ENCODE assay signal across 8 cellular contexts in genomic region chr2:191166111-191166755, GRCh38. TPM values are rescaled to one million over a fixed set of nuclear protein-coding genes. Genes with fewer than 3 reads are reported as not detected.
DNase-seq lines count a peak whose midpoint lies in the region; ATAC-seq, FAIRE-seq and TF ChIP-seq lines count a peak whose summit lies in the region.

No MANE protein-coding gene starts in this region.

- no peak overlapping the region for H3K4me3 Mint-ChIP-seq in activated naive CD4-positive, alpha-beta T cell treated with anti-CD3 and anti-CD28 coated beads, Interleukin-2, amount 10 ng/mL, durations not matched to agents 7 days and 5 days

- no peaks in the 10 kb centered on the region for H3K36me3 Mint-ChIP-seq in activated naive CD4-positive, alpha-beta T cell treated with anti-CD3 and anti-CD28 coated beads, Interleukin-2, amount 10 ng/mL, durations not matched to agents 7 days and 5 days

- peaks cover 14% of the 10 kb centered on the region for H3K4me1 Mint-ChIP-seq in activated naive CD4-positive, alpha-beta T cell treated with anti-CD3 and anti-CD28 coated beads, Interleukin-2, amount 10 ng/mL, durations not matched to agents 7 days and 5 days

- intact Hi-C loops in Right ventricle myocardium inferior (cut with DNase I) (loop anchor here (5.0 to 10.0 kb wide), 3 partner anchors 49 to 336 kb away; no protein-coding TSS in a partner anchor), cardiac septum (cut with DNase I) (loop anchor here (5.0 to 10.0 kb wide), 4 partner anchors 61 to 509 kb away; partner anchors contain the start of gene NABP1), HepG2 (cut with micrococcal nuclease; ENCODE audit: unreplicated experiment) (loop anchor here (5.0 kb wide), 2 partner anchors 136 to 526 kb away; no protein-coding TSS in a partner anchor)

- H3K27me3 ChIP-seq in bronchial epithelial cell (ENCODE audit: control insufficient read depth, insufficient read depth, low read length) (no peaks in the 10 kb centered on the region), HepG2 (ENCODE audit: control insufficient read depth in 1 of 2, insufficient read depth in 2 of 2, low read length in 2 of 2) (no peaks in the 10 kb centered on the region)

- no peak overlapping the region for H3K27ac ChIP-seq in HepG2 (ENCODE audit: extremely low read length, insufficient read depth, low read length)

- H3K9me3 Mint-ChIP-seq in activated naive CD4-positive, alpha-beta T cell treated with anti-CD3 and anti-CD28 coated beads, Interleukin-2, amount 10 ng/mL, durations not matched to agents 7 days and 5 days, result no peaks in the 10 kb centered on the region

- TF ChIP-seq RAD21 in HepG2 (CRISPR knock-in tag; IDR thresholded peaks at IDR 0.05), result no peak

- peaks cover 4% of the 10 kb centered on the region for H3K27me3 Mint-ChIP-seq in activated naive CD4-positive, alpha-beta T cell treated with anti-CD3 and anti-CD28 coated beads, Interleukin-2, amount 10 ng/mL, durations not matched to agents 7 days and 5 days

- H3K9ac ChIP-seq in HepG2 (ENCODE audit: insufficient read depth, low read depth, low read length), result no peak overlapping the region

- H2AFZ ChIP-seq in HepG2 (ENCODE audit: low read length), result no peak overlapping the region

- no peak for TF ChIP-seq CTCF in bronchial epithelial cell (IDR thresholded peaks at IDR 0.05; ENCODE audit: insufficient read depth, low read length, severe bottlenecking)
- no peak for TF ChIP-seq CTCF in HepG2 (CRISPR knock-in tag; IDR thresholded peaks at IDR 0.05)

- H3K4me2 ChIP-seq in HepG2 (ENCODE audit: low read depth, low read length), result no peak overlapping the region

- ATAC-seq in Right ventricle myocardium inferior (peak; percentile 87), HepG2 (peak; percentile 98), HG03457 (IDR thresholded peaks at IDR 0.05; ENCODE audit: unreplicated experiment) (no peak)
- ATAC-seq in stimulated activated naive CD8-positive, alpha-beta T cell treated with anti-CD3 and anti-CD28 coated beads, Interleukin-15, Interleukin-2, amounts not matched to agents 100 U/mL and 50 U/mL, for 24 hours, result no peak

- TF ChIP-seq EP300 in HepG2 (IDR thresholded peaks at IDR 0.05; ENCODE audit: low read depth in 2 of 2, low read length in 2 of 2) (no peak), HepG2 (CRISPR knock-in tag; IDR thresholded peaks at IDR 0.05; ENCODE audit: borderline replicate concordance) (no peak)

- H3K36me3 ChIP-seq in bronchial epithelial cell (ENCODE audit: control insufficient read depth, insufficient read depth, low read length), result no peaks in the 10 kb centered on the region
- H3K36me3 ChIP-seq in HepG2 (replicated peaks in 1 of 2; ENCODE audit: control insufficient read depth in 1 of 2, insufficient read depth in 2 of 2, low read length in 2 of 2), result no peaks in the 10 kb centered on the region

- H3K27ac Mint-ChIP-seq in activated naive CD4-positive, alpha-beta T cell treated with anti-CD3 and anti-CD28 coated beads, Interleukin-2, amount 10 ng/mL, durations not matched to agents 7 days and 5 days, result no peak overlapping the region

- POLR2A ChIA-PET in HepG2 (lab: Yijun Ruan, JAX), result no interaction called here

- BruUV-seq in HepG2 (replicated peaks; lab: Mats Ljungman, UMichigan), result no TSS peak

- no peaks in the 10 kb centered on the region for H3K79me2 ChIP-seq in HepG2 (ENCODE audit: insufficient read depth, low read length)

- in situ Hi-C loops in HepG2 (cut with HindIII; ENCODE audit: extremely low pct_ligation_motif_present, low pct_unique_long_range_greater_than_20kb), result loop anchor here (10.0 kb wide), 1 partner anchor 359 kb away; no protein-coding TSS in a partner anchor

- FAIRE-seq in bronchial epithelial cell (lab: Jason Lieb, UNC), result no peak
- FAIRE-seq in HepG2 (lab: Jason Lieb, UNC), result no peak

- CTCF ChIA-PET in HepG2 (lab: Yijun Ruan, JAX; ENCODE audit: low intra/inter-chr PET ratio, low total read pairs), result interaction anchor here (1.7 to 2.2 kb wide), 2 partner anchors 335 to 356 kb away, joined by 4 to 29 read pairs; no protein-coding TSS in a partner anchor
- CTCF ChIA-PET in activated naive CD4-positive, alpha-beta T cell treated with anti-CD3 and anti-CD28 coated beads, Interleukin-2, amount 10 ng/mL, durations not matched to agents 7 days and 5 days (lab: Charles Lee), result interaction anchor here (0.6 to 23.2 kb wide), 15 partner anchors 9 to 373 kb away, joined by 3 to 689 read pairs (median 4); no protein-coding TSS in a partner anchor

- H3K4me3 ChIP-seq in bronchial epithelial cell (ENCODE audit: low read depth, low read length) (no peak overlapping the region), HepG2 (replicated peaks in 1 of 3; ENCODE audit: insufficient read depth in 1 of 3, low read depth in 2 of 3, low read length in 3 of 3) (no peak overlapping the region)

- H4K20me1 ChIP-seq in HepG2 (ENCODE audit: insufficient read depth, low read length), result no peaks in the 10 kb centered on the region

- TF ChIP-seq POLR2A in HepG2 (IDR thresholded peaks at IDR 0.05; ENCODE audit: insufficient read depth in 1 of 2, low read depth in 2 of 2, low read length in 2 of 2), result no peak

- H3K4me1 ChIP-seq in HepG2 (ENCODE audit: insufficient read depth, low read length), result peaks cover 16% of the 10 kb centered on the region

- DNase-seq in Right ventricle myocardium inferior (ENCODE audit: missing footprints), result no peak
- no peak for DNase-seq in cardiac septum (ENCODE audit: low spot score)
- peak; percentile 92 for DNase-seq in bronchial epithelial cell (ENCODE audit: low read depth)
- DNase-seq in HepG2 (ENCODE audit: low spot score), result peak; percentile 69
- no peak for DNase-seq in stimulated activated naive CD8-positive, alpha-beta T cell treated with anti-CD3 and anti-CD28 coated beads, Interleukin-15, Interleukin-2, amounts not matched to agents 100 U/mL and 50 U/mL, for 24 hours
- DNase-seq in activated naive CD4-positive, alpha-beta T cell treated with anti-CD3 and anti-CD28 coated beads, Interleukin-2, amount 10 ng/mL, durations not matched to agents 7 days and 5 days, result no peak
- DNase-seq in SW 1271 (lab: John Stamatoyannopoulos, UW), result no peak

- H3K9me3 ChIP-seq in HepG2 (ENCODE audit: low read length), result no peaks in the 10 kb centered on the region

- 15% methylated on average over 4 of the region's 4 CpGs for WGBS in HepG2 (ENCODE audit: low lambda C conversion rate)

TF ChIP-seq in HepG2, 621 proteins besides CTCF, POLR2A, EP300 and RAD21 (continues in another document):
- TF ChIP-seq TGIF2 (CRISPR knock-in tag; IDR thresholded peaks at IDR 0.05) (peak; percentile 99), FOXO1 (CRISPR knock-in tag; IDR thresholded peaks at IDR 0.05) (peak; percentile 49; the same call in 1 of the 2 replicates), SOX6 (IDR thresholded peaks at IDR 0.05) (no peak), SOX6 (CRISPR knock-in tag; IDR thresholded peaks at IDR 0.05) (peak; percentile 62), SOX5 (CRISPR knock-in tag; IDR thresholded peaks at IDR 0.05; ENCODE audit: borderline replicate concordance) (peak; percentile 67), BORCS8-MEF2B (CRISPR knock-in tag; IDR thresholded peaks at IDR 0.05) (no peak), CAMTA2 (CRISPR knock-in tag; IDR thresholded peaks at IDR 0.05; ENCODE audit: borderline replicate concordance) (no peak), ZNF253 (CRISPR knock-in tag; IDR thresholded peaks at IDR 0.05; ENCODE audit: borderline replicate concordance) (no peak), MYNN (CRISPR knock-in tag; IDR thresholded peaks at IDR 0.05; ENCODE audit: low read depth) (no peak), CSRNP2 (CRISPR knock-in tag; conservative IDR thresholded peaks at IDR 0.05; ENCODE audit: low read depth) (no peak), FOXA3 (CRISPR knock-in tag; IDR thresholded peaks at IDR 0.05) (peak; percentile 86), CHD4 (IDR thresholded peaks at IDR 0.05; ENCODE audit: borderline replicate concordance, low read length) (no peak), ZNF776 (CRISPR knock-in tag; IDR thresholded peaks at IDR 0.05) (no peak)

RNA-seq across cellular contexts. Expression of gene STAT4, which starts 15.4 kb away (rescaled TPM):
- total RNA-seq in Right ventricle myocardium inferior (0.76 TPM), cardiac septum (37.8 TPM), bronchial epithelial cell (7.1 and 12.3 TPM in 2 replicates), HepG2 (2016; rRNA removed; fragmentation: Illumina TruSeq; extraction: Trizol) (not detected in 2 replicates)
- not detected in 2 replicates for total RNA-seq in HepG2 (2016; cell fraction: cytosol; rRNA removed; fragmentation: Illumina TruSeq; extraction: Trizol; ENCODE audit: low read depth)
- 0.09 TPM in 1 of 2 replicates, not detected in the other for total RNA-seq in HepG2 (2016; cell fraction: insoluble cytoplasmic fraction; rRNA removed; fragmentation: Illumina TruSeq; extraction: Trizol)
- total RNA-seq in HepG2 (2016; cell fraction: membrane; rRNA removed; fragmentation: Illumina TruSeq; extraction: Trizol), result 0.09 TPM in 1 of 2 replicates, not detected in the other
- 0.43 TPM in 1 of 2 replicates, not detected in the other for total RNA-seq in HepG2 (2016; cell fraction: nucleus; rRNA removed; fragmentation: Illumina TruSeq; extraction: Trizol)
- polyA plus RNA-seq in HepG2 (2011; rRNA removed), result 0.37 and 0.40 TPM in 2 replicates
- polyA plus RNA-seq in HepG2 (2011; cell fraction: cytosol; rRNA removed), result 0.14 and 0.19 TPM in 2 replicates
- 1.0 and 1.4 TPM in 2 replicates for polyA plus RNA-seq in HepG2 (2011; cell fraction: nucleus; rRNA removed)
- 0.20 and 0.23 TPM in 2 replicates for polyA plus RNA-seq in HepG2 (2012)
- polyA plus RNA-seq in HepG2 (2016; cell fraction: cytosol; fragmentation: Illumina TruSeq; extraction: Trizol; ENCODE audit: low read depth), result not detected in 2 replicates
- polyA plus RNA-seq in HepG2 (2016; cell fraction: insoluble cytoplasmic fraction; fragmentation: Illumina TruSeq; extraction: Trizol; ENCODE audit: low read depth), result not detected in 2 replicates
- not detected in 2 replicates for polyA plus RNA-seq in HepG2 (2016; cell fraction: membrane; fragmentation: Illumina TruSeq; extraction: Trizol; ENCODE audit: low read depth)
- 0.16 and 0.21 TPM in 2 replicates for polyA plus RNA-seq in HepG2 (2016; cell fraction: nucleus; fragmentation: Illumina TruSeq; extraction: Trizol; ENCODE audit: insufficient read depth, low read depth)
- polyA minus RNA-seq in HepG2 (2011; rRNA and poly(A)+ RNA removed; ENCODE audit: low replicate concordance), result 0.50 and 0.63 TPM in 2 replicates
- 0.30 TPM in 1 of 2 replicates, not detected in the other for polyA minus RNA-seq in HepG2 (2011; cell fraction: cytosol; rRNA and poly(A)+ RNA removed)
- polyA minus RNA-seq in HepG2 (2011; cell fraction: nucleus; rRNA and poly(A)+ RNA removed), result 3.6 and 4.0 TPM in 2 replicates

Comparison
In these comparisons a context has a peak if more than half of its experiments do, and no peak if none do; other contexts are left out.
1. ATAC-seq: peak in Right ventricle myocardium inferior (single experiment) and HepG2 (single experiment); none in stimulated activated naive CD8-positive, alpha-beta T cell treated with anti-CD3 and anti-CD28 coated beads, Interleukin-15, Interleukin-2, amounts not matched to agents 100 U/mL and 50 U/mL, for 24 hours (single experiment) and HG03457 (single experiment).
2. DNase-seq: peak in bronchial epithelial cell (single experiment) and HepG2 (single experiment); none in Right ventricle myocardium inferior (single experiment), cardiac septum (single experiment), stimulated activated naive CD8-positive, alpha-beta T cell treated with anti-CD3 and anti-CD28 coated beads, Interleukin-15, Interleukin-2, amounts not matched to agents 100 U/mL and 50 U/mL, for 24 hours (single experiment), activated naive CD4-positive, alpha-beta T cell treated with anti-CD3 and anti-CD28 coated beads, Interleukin-2, amount 10 ng/mL, durations not matched to agents 7 days and 5 days (single experiment) and SW 1271 (0 of 2).